In the genomic region with DNA sequence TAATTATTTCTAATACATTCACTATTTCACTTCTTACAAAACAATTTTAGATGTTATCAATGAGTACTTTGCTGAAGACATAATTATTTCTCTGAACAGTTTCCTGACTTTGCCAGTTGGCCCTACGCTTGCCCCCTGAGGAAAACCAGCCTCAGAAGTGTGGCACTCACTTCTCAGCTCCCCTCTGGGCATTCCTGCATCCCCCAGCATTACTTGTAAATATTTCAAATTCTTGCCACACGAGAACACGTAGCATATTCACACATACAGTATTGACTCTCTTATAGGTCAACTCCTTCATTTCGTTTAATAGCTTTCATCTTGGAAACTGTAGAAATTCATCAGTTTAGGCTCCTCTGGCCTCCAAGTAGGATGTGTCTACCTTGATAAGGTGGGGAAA, we compare ENCODE assay signal across 17 cellular contexts.
"Had no signal": no experiment of that assay in that cellular context is flagged by ENCODE, and none has a peak within 500 bp of the region (broad histone marks: within the 10 kb centered on the region; RNA-seq: fewer than 3 reads in every experiment).

No MANE protein-coding gene starts in this region.

- H3K36me3 ChIP-seq: spleen, tibial artery, upper lobe of left lung, vagina had no signal

- H3K27ac ChIP-seq: hepatocyte, spleen, tibial artery, upper lobe of left lung, vagina had no signal

- H3K9me3 ChIP-seq: spleen, tibial artery, upper lobe of left lung, vagina had no signal

- H3K9me3 Mint-ChIP-seq: dendritic cell treated with granulocyte-macrophage colony-stimulating factor and Interleukin-4, amounts not matched to agents 40 ng/mL and 50 ng/mL, for 4 days; natural killer cell; neural crest cell; stimulated activated memory B cell treated with anti-CD40 and anti-IgM and Interleukin-4, amounts not matched to agents 10 μg/mL and 1 μg/mL and 100 μg/mL, for 72 hours; stimulated activated naive CD8-positive, alpha-beta T cell treated with anti-CD3 and anti-CD28 coated beads, Interleukin-15, Interleukin-2, amounts not matched to agents 100 ng/mL and 50 ng/mL, for 24 hours had no signal

- H3K36me3 Mint-ChIP-seq: natural killer cell; stimulated activated memory B cell treated with anti-CD40 and anti-IgM and Interleukin-4, amounts not matched to agents 10 μg/mL and 1 μg/mL and 100 μg/mL, for 72 hours had no signal

- H3K27me3 ChIP-seq: hepatocyte, spleen, tibial artery, upper lobe of left lung, vagina had no signal

- H3K4me3 ChIP-seq: hepatocyte, spleen, tibial artery, upper lobe of left lung, vagina had no signal

- H3K27me3 Mint-ChIP-seq: dendritic cell treated with granulocyte-macrophage colony-stimulating factor and Interleukin-4, amounts not matched to agents 40 ng/mL and 50 ng/mL, for 4 days had no signal

- H3K4me1 ChIP-seq: spleen, tibial artery, upper lobe of left lung, vagina had no signal

- H3K27ac Mint-ChIP-seq: dendritic cell treated with granulocyte-macrophage colony-stimulating factor and Interleukin-4, amounts not matched to agents 40 ng/mL and 50 ng/mL, for 4 days; natural killer cell; stimulated activated memory B cell treated with anti-CD40 and anti-IgM and Interleukin-4, amounts not matched to agents 10 μg/mL and 1 μg/mL and 100 μg/mL, for 72 hours; stimulated activated naive CD8-positive, alpha-beta T cell treated with anti-CD3 and anti-CD28 coated beads, Interleukin-15, Interleukin-2, amounts not matched to agents 100 ng/mL and 50 ng/mL, for 24 hours had no signal

- DNase-seq: foreskin melanocyte; head of caudate nucleus; mammary epithelial cell; natural killer cell; posterior cingulate gyrus; spleen; stimulated activated CD4-positive, alpha-beta T cell treated with anti-CD3 and anti-CD28 coated beads, Interleukin-15, amount 100 ng/mL, for 24 hours; stimulated activated CD4-positive, alpha-beta T cell treated with anti-CD3 and anti-CD28 coated beads, Interleukin-1b, Interleukin-23, amount 100 ng/mL, for 48 hours; stimulated activated CD4-positive, alpha-beta T cell treated with anti-CD3 and anti-CD28 coated beads, Interleukin-4, amount 100 ng/mL, for 24 hours; tibial artery; upper lobe of left lung had no signal

- H3K4me3 Mint-ChIP-seq: dendritic cell treated with granulocyte-macrophage colony-stimulating factor and Interleukin-4, amounts not matched to agents 40 ng/mL and 50 ng/mL, for 4 days; natural killer cell; neural crest cell; stimulated activated memory B cell treated with anti-CD40 and anti-IgM and Interleukin-4, amounts not matched to agents 10 μg/mL and 1 μg/mL and 100 μg/mL, for 72 hours; stimulated activated naive CD8-positive, alpha-beta T cell treated with anti-CD3 and anti-CD28 coated beads, Interleukin-15, Interleukin-2, amounts not matched to agents 100 ng/mL and 50 ng/mL, for 24 hours had no signal

- H3K4me1 Mint-ChIP-seq: natural killer cell; neural crest cell; stimulated activated memory B cell treated with anti-CD40 and anti-IgM and Interleukin-4, amounts not matched to agents 10 μg/mL and 1 μg/mL and 100 μg/mL, for 72 hours had no signal
